Comparison of ENCODE assay signal across 8 cellular contexts in genomic region chrX:111680988-111681779, GRCh38. TPM values are rescaled to one million over a fixed set of nuclear protein-coding genes. Genes with fewer than 3 reads are reported as not detected.
DNase-seq lines count a peak whose midpoint lies in the region; ATAC-seq and TF ChIP-seq lines count a peak whose summit lies in the region.

Gene ALG13 (plus strand): TSS chrX:111681170. CDS start chrX:111681219, 49 bp downstream.

- TF ChIP-seq CTCF in left ventricle myocardium inferior (IDR thresholded peaks at IDR 0.05; ENCODE audit: borderline replicate concordance), result peak; percentile 74
- TF ChIP-seq CTCF in progenitor cell of endocrine pancreas (IDR thresholded peaks at IDR 0.05; ENCODE audit: unreplicated experiment), result peak; percentile 96

- peaks cover 20% of the 10 kb centered on the region for H3K36me3 ChIP-seq in left ventricle myocardium inferior

- intact Hi-C loops in left ventricle myocardium inferior (cut with micrococcal nuclease), result no loop called here

- ATAC-seq in HG02885 (IDR thresholded peaks at IDR 0.05; ENCODE audit: poor library complexity, unreplicated experiment), result peak; percentile 97

- peak; percentile 85 for DNase-seq in NCI-H1694 (lab: John Stamatoyannopoulos, UW)
- peak; percentile 1 to 86 (median 68) for DNase-seq in amygdala (lab: John Stamatoyannopoulos, UW)
- peak; percentile 85 for DNase-seq in left ventricle myocardium inferior
- DNase-seq in progenitor cell of endocrine pancreas (ENCODE audit: low spot score, unreplicated experiment), result peak; percentile 78
- peak; percentile 90 for DNase-seq in ureter (ENCODE audit: low spot score)

- TF ChIP-seq POLR2A in GM15510 (IDR thresholded peaks at IDR 0.05; ENCODE audit: borderline replicate concordance, extremely low read depth, insufficient read length), result peak; percentile 92

- H3K27ac Mint-ChIP-seq in T-helper 1 cell treated with Interleukin-12 subunit alpha and Interleukin-12 subunit beta and Interleukin-4 antibody, amounts not matched to agents 30 μg/mL and 1 μg/mL, for 36 hours, result peak within 1 kb of the TSS; percentile 95
- H3K27ac Mint-ChIP-seq in progenitor cell of endocrine pancreas, result peak within 1 kb of the TSS; percentile 99

- H3K9me3 Mint-ChIP-seq in T-helper 1 cell treated with Interleukin-12 subunit alpha and Interleukin-12 subunit beta and Interleukin-4 antibody, amounts not matched to agents 30 μg/mL and 1 μg/mL, for 36 hours, result no peaks in the 10 kb centered on the region
- H3K9me3 Mint-ChIP-seq in progenitor cell of endocrine pancreas (ENCODE audit: low read depth), result no peaks in the 10 kb centered on the region

- H3K36me3 Mint-ChIP-seq in T-helper 1 cell treated with Interleukin-12 subunit alpha and Interleukin-12 subunit beta and Interleukin-4 antibody, amounts not matched to agents 30 μg/mL and 1 μg/mL, for 36 hours (ENCODE audit: low read depth), result peaks cover 19% of the 10 kb centered on the region
- peaks cover 29% of the 10 kb centered on the region for H3K36me3 Mint-ChIP-seq in progenitor cell of endocrine pancreas (ENCODE audit: insufficient read depth)

- H3K4me3 ChIP-seq in left ventricle myocardium inferior, result peak within 1 kb of the TSS; percentile 83

- no peaks in the 10 kb centered on the region for H3K27me3 ChIP-seq in left ventricle myocardium inferior (ENCODE audit: low read depth)

- H3K4me3 Mint-ChIP-seq in T-helper 1 cell treated with Interleukin-12 subunit alpha and Interleukin-12 subunit beta and Interleukin-4 antibody, amounts not matched to agents 30 μg/mL and 1 μg/mL, for 36 hours, result peak within 1 kb of the TSS; percentile 88
- H3K4me3 Mint-ChIP-seq in progenitor cell of endocrine pancreas (ENCODE audit: low read depth), result peak within 1 kb of the TSS; percentile 93

- no peaks in the 10 kb centered on the region for H3K27me3 Mint-ChIP-seq in T-helper 1 cell treated with Interleukin-12 subunit alpha and Interleukin-12 subunit beta and Interleukin-4 antibody, amounts not matched to agents 30 μg/mL and 1 μg/mL, for 36 hours (ENCODE audit: low read depth)
- no peaks in the 10 kb centered on the region for H3K27me3 Mint-ChIP-seq in progenitor cell of endocrine pancreas

- peak within 1 kb of the TSS; percentile 99 for H3K27ac ChIP-seq in left ventricle myocardium inferior (replicated peaks)

- H3K4me1 Mint-ChIP-seq in T-helper 1 cell treated with Interleukin-12 subunit alpha and Interleukin-12 subunit beta and Interleukin-4 antibody, amounts not matched to agents 30 μg/mL and 1 μg/mL, for 36 hours (ENCODE audit: low read depth), result peaks cover 12% of the 10 kb centered on the region
- peaks cover 20% of the 10 kb centered on the region for H3K4me1 Mint-ChIP-seq in progenitor cell of endocrine pancreas (ENCODE audit: low read depth)

- no peaks in the 10 kb centered on the region for H3K9me3 ChIP-seq in left ventricle myocardium inferior (replicated peaks)

- peaks cover 12% of the 10 kb centered on the region for H3K4me1 ChIP-seq in left ventricle myocardium inferior

RNA-seq across cellular contexts. Expression of gene ALG13, which starts in this region (rescaled TPM):
- total RNA-seq in left ventricle myocardium inferior, result 19.7 TPM
- total RNA-seq in progenitor cell of endocrine pancreas, result 84.7 and 90.3 TPM in 2 replicates
- 78.7 TPM for total RNA-seq in ureter

Comparison
In these comparisons a context has a peak if more than half of its experiments do, and no peak if none do; other contexts are left out.
1. Peak in every context shown above with its lines: DNase-seq, ATAC-seq, H3K4me3 ChIP-seq and H3K27ac ChIP-seq.